In genomic region chr22:36470162-36470993, GRCh38 we compare ENCODE assay signal across 8 cellular contexts. TPM values are rescaled to one million over a fixed set of nuclear protein-coding genes. Genes with fewer than 3 reads are reported as not detected.
DNase-seq lines count a peak whose midpoint lies in the region; ATAC-seq, FAIRE-seq and TF ChIP-seq lines count a peak whose summit lies in the region.

No MANE protein-coding gene starts in this region.

- 40 to 41% methylated on average over 14 of the region's 14 CpGs for WGBS in pancreas, 2 donors

- H3K27me3 ChIP-seq in DOHH2 (ENCODE audit: control insufficient read depth, low read length) (no peaks in the 10 kb centered on the region), Karpas-422 (ENCODE audit: low read length) (no peaks in the 10 kb centered on the region), pancreas (no peaks in the 10 kb centered on the region), thoracic aorta (replicated peaks; ENCODE audit: insufficient read depth) (no peaks in the 10 kb centered on the region)

- no peak overlapping the region for H3K9ac ChIP-seq in Karpas-422 (ENCODE audit: low read length)

- H3K4me3 ChIP-seq in DOHH2 (ENCODE audit: low read length) (no peak overlapping the region), Karpas-422 (ENCODE audit: low read length) (no peak overlapping the region), pancreas (no peak overlapping the region), thoracic aorta (peak overlapping the region; percentile 40)

- peak overlapping the region; percentile 52 for H3K27ac Mint-ChIP-seq in activated naive CD4-positive, alpha-beta T cell treated with anti-CD3 and anti-CD28 coated beads, Interleukin-2, amount 10 ng/mL, durations not matched to agents 7 days and 5 days

- intact Hi-C loops in pancreas (cut with DNase I): loop anchor here in 2 of 3 donors (5.0 to 10.0 kb wide), 2 partner anchors 166 to 168 kb away; no protein-coding TSS in a partner anchor

- H3K4me3 Mint-ChIP-seq in activated naive CD4-positive, alpha-beta T cell treated with anti-CD3 and anti-CD28 coated beads, Interleukin-2, amount 10 ng/mL, durations not matched to agents 7 days and 5 days: no peak overlapping the region

- H3K9me3 Mint-ChIP-seq in activated naive CD4-positive, alpha-beta T cell treated with anti-CD3 and anti-CD28 coated beads, Interleukin-2, amount 10 ng/mL, durations not matched to agents 7 days and 5 days: no peaks in the 10 kb centered on the region

- no peak for FAIRE-seq in pancreas (lab: Jason Lieb, UNC)

- H3K9me3 ChIP-seq in DOHH2 (ENCODE audit: control insufficient read depth, insufficient read depth, low read length) (no peaks in the 10 kb centered on the region), Karpas-422 (ENCODE audit: low read length) (no peaks in the 10 kb centered on the region), pancreas (no peaks in the 10 kb centered on the region), thoracic aorta (no peaks in the 10 kb centered on the region)

- H3K79me2 ChIP-seq in DOHH2 (ENCODE audit: control insufficient read depth, low read length) (no peaks in the 10 kb centered on the region), Karpas-422 (ENCODE audit: low read length) (no peaks in the 10 kb centered on the region)

- no peak overlapping the region for H3K27ac ChIP-seq in DOHH2 (ENCODE audit: low read depth, low read length)
- no peak overlapping the region for H3K27ac ChIP-seq in Karpas-422 (ENCODE audit: low read length)
- H3K27ac ChIP-seq in pancreas: peak overlapping the region in 1 of 4 donors; percentile 23
- peak overlapping the region; percentile 95 to 98 for H3K27ac ChIP-seq in thoracic aorta

- CTCF ChIA-PET in activated naive CD4-positive, alpha-beta T cell treated with anti-CD3 and anti-CD28 coated beads, Interleukin-2, amount 10 ng/mL, durations not matched to agents 7 days and 5 days (lab: Charles Lee): interaction anchor here (0.6 to 5.3 kb wide), 29 partner anchors 8 to 231 kb away, joined by 3 to 88 read pairs (median 4); partner anchors contain the start of gene APOL2

- H3K36me3 ChIP-seq in DOHH2 (ENCODE audit: control insufficient read depth, low read length) (peaks cover 64% of the 10 kb centered on the region), Karpas-422 (ENCODE audit: insufficient read depth, low read length) (no peaks in the 10 kb centered on the region; the same call in 1 of the 2 replicates), pancreas (peaks cover 0 to 10% (median 0%) of the 10 kb centered on the region in 3 donors), thoracic aorta (peaks cover 9% of the 10 kb centered on the region)

- H3K4me2 ChIP-seq in DOHH2 (ENCODE audit: low read length) (no peak overlapping the region), Karpas-422 (ENCODE audit: low read depth, low read length, poor library complexity, severe bottlenecking) (no peak overlapping the region)

- TF ChIP-seq CTCF in DOHH2 (IDR thresholded peaks at IDR 0.05; ENCODE audit: low read depth, low read length, poor library complexity, severe bottlenecking) (peak; percentile 92), pancreas (IDR thresholded peaks at IDR 0.05) (peak; percentile 89 to 97 (median 92)), thoracic aorta (IDR thresholded peaks at IDR 0.05) (peak; percentile 96)

- no peaks in the 10 kb centered on the region for H3K9me2 ChIP-seq in DOHH2 (replicated peaks; ENCODE audit: control insufficient read depth, low read length)
- H3K9me2 ChIP-seq in Karpas-422 (replicated peaks; ENCODE audit: insufficient read depth, low read length): no peaks in the 10 kb centered on the region

- peak; percentile 92 for DNase-seq in Karpas-422
- DNase-seq in activated naive CD4-positive, alpha-beta T cell treated with anti-CD3 and anti-CD28 coated beads, Interleukin-2, amount 10 ng/mL, durations not matched to agents 7 days and 5 days: peak; percentile 90
- DNase-seq in globus pallidus (ENCODE audit: low spot score): peak; percentile 80
- peak; percentile 78 to 92 (median 80) for DNase-seq in pancreas
- no peak for DNase-seq in thoracic aorta (ENCODE audit: low spot score)

- peaks cover 35% of the 10 kb centered on the region for H3K4me1 Mint-ChIP-seq in activated naive CD4-positive, alpha-beta T cell treated with anti-CD3 and anti-CD28 coated beads, Interleukin-2, amount 10 ng/mL, durations not matched to agents 7 days and 5 days

- peak; percentile 71 for ATAC-seq in SK-N-SH treated with all-trans-retinoic acid at 6 μM for 48 hours
- peak; percentile 51 to 81 (median 78) for ATAC-seq in pancreas
- peak; percentile 41 for ATAC-seq in thoracic aorta (ENCODE audit: insufficient number of reproducible peaks, low FRiP score, low read depth)
- ATAC-seq in HG03045 (IDR thresholded peaks at IDR 0.05; ENCODE audit: unreplicated experiment): no peak

- H3F3A ChIP-seq in DOHH2 (ENCODE audit: control insufficient read depth, insufficient read depth): no peaks in the 10 kb centered on the region

- H3K4me1 ChIP-seq in DOHH2 (ENCODE audit: control insufficient read depth, low read length) (no peaks in the 10 kb centered on the region), Karpas-422 (ENCODE audit: low read length) (no peaks in the 10 kb centered on the region), pancreas (peaks cover 8 to 18% (median 8%) of the 10 kb centered on the region in 3 donors), thoracic aorta (ENCODE audit: control insufficient read depth in 1 of 2, low read depth in 2 of 2) (peaks cover 37 to 73% of the 10 kb centered on the region in 2 donors)

- H4K20me1 ChIP-seq in DOHH2 (ENCODE audit: control insufficient read depth, insufficient read depth, low read depth, low read length): no peaks in the 10 kb centered on the region
- H4K20me1 ChIP-seq in Karpas-422 (ENCODE audit: insufficient read depth, low read depth, low read length): no peaks in the 10 kb centered on the region

- no peak overlapping the region for H2AFZ ChIP-seq in Karpas-422 (ENCODE audit: low read length)

- H3K27me3 Mint-ChIP-seq in activated naive CD4-positive, alpha-beta T cell treated with anti-CD3 and anti-CD28 coated beads, Interleukin-2, amount 10 ng/mL, durations not matched to agents 7 days and 5 days: no peaks in the 10 kb centered on the region

- peaks cover 40% of the 10 kb centered on the region for H3K36me3 Mint-ChIP-seq in activated naive CD4-positive, alpha-beta T cell treated with anti-CD3 and anti-CD28 coated beads, Interleukin-2, amount 10 ng/mL, durations not matched to agents 7 days and 5 days

TF ChIP-seq in SK-N-SH treated with all-trans-retinoic acid at 6 μM for 48 hours, 23 proteins besides CTCF, POLR2A, EP300 and RAD21:
- TF ChIP-seq TOX (CRISPR knock-in tag; IDR thresholded peaks at IDR 0.05; ENCODE audit: borderline replicate concordance): no peak

RNA-seq across cellular contexts. Expression of gene TXN2, which starts 11.1 kb away (rescaled TPM):
- total RNA-seq in Karpas-422 (2014; rRNA removed; shearing (Covaris generic); ENCODE audit: low replicate concordance): 26.7 and 45.4 TPM in 2 replicates
- total RNA-seq in pancreas (10 to 100 TPM; 20.4 to 33.6 (median 30.5) TPM), thoracic aorta (10 to 100 TPM; 26.7 to 31.4 TPM)
- polyA plus RNA-seq in pancreas: 10 to 100 TPM; 43.1 to 49.5 TPM

RNA-seq across cellular contexts. Expression of gene FOXRED2, which starts 36.5 kb away (rescaled TPM):
- 4.8 and 9.9 TPM in 2 replicates for total RNA-seq in Karpas-422 (2014; rRNA removed; shearing (Covaris generic); ENCODE audit: low replicate concordance)
- total RNA-seq in pancreas: 1 to 10 TPM; 3.9 to 6.0 (median 5.3) TPM
- polyA plus RNA-seq in pancreas: 1 to 10 TPM; 2.0 to 3.5 TPM
- total RNA-seq in thoracic aorta: 10 to 100 TPM in 1 of 2 donors, 1 to 10 TPM in 1; 6.8 to 13.8 TPM

RNA-seq across cellular contexts. Expression of gene EIF3D, which starts 58.6 kb away (rescaled TPM):
- 481 and 566 TPM in 2 replicates for total RNA-seq in Karpas-422 (2014; rRNA removed; shearing (Covaris generic); ENCODE audit: low replicate concordance)
- total RNA-seq in pancreas (100 to 1,000 TPM; 106 to 182 (median 134) TPM), thoracic aorta (100 to 1,000 TPM; 141 to 250 TPM)
- 100 to 1,000 TPM; 130 to 148 TPM for polyA plus RNA-seq in pancreas

Comparison
In these comparisons a context has a peak if more than half of its experiments do, and no peak if none do; other contexts are left out.
1. H3K27ac ChIP-seq: peak in thoracic aorta (2 of 2); none in DOHH2 (single experiment) and Karpas-422 (single experiment).
2. Peak in every context shown above with its lines, with median percentiles within 50 percentile points of each other: CTCF ChIP-seq.